In genomic region chr9:125255781-125256391, GRCh38 we compare ENCODE assay signal across 10 cellular contexts. TPM values are rescaled to one million over a fixed set of nuclear protein-coding genes. Genes with fewer than 3 reads are reported as not detected.
DNase-seq lines count a peak whose midpoint lies in the region; ATAC-seq, FAIRE-seq and TF ChIP-seq lines count a peak whose summit lies in the region.
"Had no signal": no experiment of that assay in that cellular context is flagged by ENCODE, and none has a peak within 500 bp of the region (broad histone marks: within the 10 kb centered on the region; RNA-seq: fewer than 3 reads in every experiment).

No MANE protein-coding gene starts in this region.

- H3K27me3 ChIP-seq in DND-41 (ENCODE audit: insufficient read depth, low read length, poor library complexity) (no peaks in the 10 kb centered on the region), left lung (no peaks in the 10 kb centered on the region)

- TF ChIP-seq CTCF in DND-41 (IDR thresholded peaks at IDR 0.05; ENCODE audit: borderline replicate concordance, extremely low read depth, low read length, poor library complexity, severe bottlenecking) (peak; percentile 12), left lung (IDR thresholded peaks at IDR 0.05) (no peak)

- ATAC-seq in DND-41 (ENCODE audit: insufficient read depth, low read depth) (peak; percentile 35; the same call in 1 of the 3 replicates), left lung (peak; percentile 64)

- no peak for FAIRE-seq in H54 (lab: Jason Lieb, UNC)

- intact Hi-C loops in left lung (cut with DNase I): no loop called here

- peaks cover 6% of the 10 kb centered on the region for H3K27me3 Mint-ChIP-seq in T-helper 2 cell treated with Interferon-gamma antibody and Interleukin-4, amounts not matched to agents 5 μg/mL and 100 μg/mL, for 36 hours (ENCODE audit: low read depth)

- no peaks in the 10 kb centered on the region for H4K20me1 ChIP-seq in DND-41 (ENCODE audit: insufficient read depth, low read length)

- H3K27ac ChIP-seq in DND-41 (ENCODE audit: low read length) (no peak overlapping the region), left lung (no peak overlapping the region)
- H3K27ac ChIP-seq: KMS-11 had no signal

- peaks cover 4% of the 10 kb centered on the region for H3K4me1 ChIP-seq in DND-41 (ENCODE audit: insufficient read depth, low read length)
- H3K4me1 ChIP-seq in left lung: peaks cover 0 to 31% of the 10 kb centered on the region in 2 donors

- H3K36me3 ChIP-seq in DND-41 (ENCODE audit: insufficient read depth, low read length): no peaks in the 10 kb centered on the region
- no peaks in the 10 kb centered on the region for H3K36me3 ChIP-seq in left lung

- H3K4me1 Mint-ChIP-seq in T-helper 2 cell treated with Interferon-gamma antibody and Interleukin-4, amounts not matched to agents 5 μg/mL and 100 μg/mL, for 36 hours (ENCODE audit: low read depth): peaks cover 1% of the 10 kb centered on the region

- no peak for TF ChIP-seq POLR2A in H54 (IDR thresholded peaks at IDR 0.05; ENCODE audit: low read depth, low read length)

- no peak overlapping the region for H3K4me3 Mint-ChIP-seq in T-helper 2 cell treated with Interferon-gamma antibody and Interleukin-4, amounts not matched to agents 5 μg/mL and 100 μg/mL, for 36 hours
- H3K4me3 Mint-ChIP-seq: activated B cell treated with CpG ODN at 0.5 μM for 24 hours had no signal

- no peaks in the 10 kb centered on the region for H3K36me3 Mint-ChIP-seq in T-helper 2 cell treated with Interferon-gamma antibody and Interleukin-4, amounts not matched to agents 5 μg/mL and 100 μg/mL, for 36 hours (ENCODE audit: low read depth)

- H3K4me2 ChIP-seq in DND-41 (ENCODE audit: insufficient read depth, low read length): no peak overlapping the region
- H3K4me2 ChIP-seq: KMS-11 had no signal

- H3K4me3 ChIP-seq in DND-41 (ENCODE audit: low read depth in 1 of 2, low read length in 2 of 2) (no peak overlapping the region), left lung (no peak overlapping the region)

- no peaks in the 10 kb centered on the region for H3K9me3 Mint-ChIP-seq in T-helper 2 cell treated with Interferon-gamma antibody and Interleukin-4, amounts not matched to agents 5 μg/mL and 100 μg/mL, for 36 hours
- H3K9me3 Mint-ChIP-seq: activated B cell treated with CpG ODN at 0.5 μM for 24 hours had no signal

- no peak overlapping the region for H3K9ac ChIP-seq in DND-41 (ENCODE audit: low read depth, low read length)
- H3K9ac ChIP-seq: KMS-11 had no signal

- H3K27ac Mint-ChIP-seq in T-helper 2 cell treated with Interferon-gamma antibody and Interleukin-4, amounts not matched to agents 5 μg/mL and 100 μg/mL, for 36 hours: no peak overlapping the region
- H3K27ac Mint-ChIP-seq: activated B cell treated with CpG ODN at 0.5 μM for 24 hours had no signal

- H3K79me2 ChIP-seq in DND-41 (ENCODE audit: insufficient read depth, low read length): no peaks in the 10 kb centered on the region

- H2AFZ ChIP-seq in DND-41 (ENCODE audit: low read depth, low read length): no peak overlapping the region

- DNase-seq in DND-41: no peak
- peak; percentile 39 for DNase-seq in HT-29 (ENCODE audit: low spot score)
- peak; percentile 24 for DNase-seq in UCSD-AML1 (lab: John Stamatoyannopoulos, UW; ENCODE audit: unreplicated experiment)
- no peak for DNase-seq in left lung
- no peak for DNase-seq in stimulated activated CD4-positive, alpha-beta T cell treated with anti-CD3 and anti-CD28 coated beads, Interleukin-4, amount 100 ng/mL, for 24 hours
- no peak for DNase-seq in H54 (ENCODE audit: insufficient read length, low spot score)
- no peak for DNase-seq in T-helper 2 cell treated with Interferon-gamma antibody and Interleukin-4, amounts not matched to agents 5 μg/mL and 100 μg/mL, for 36 hours (ENCODE audit: low spot score)
- DNase-seq: activated B cell treated with CpG ODN at 0.5 μM for 24 hours; effector CD8-positive, alpha-beta T cell had no signal

- no peaks in the 10 kb centered on the region for H3K9me3 ChIP-seq in DND-41 (ENCODE audit: insufficient read depth, low read length, severe bottlenecking)
- H3K9me3 ChIP-seq in left lung: no peaks in the 10 kb centered on the region

RNA-seq across cellular contexts. Expression of gene GAPVD1, which starts 5.7 kb away (rescaled TPM):
- 19.1 and 22.9 TPM in 2 replicates for total RNA-seq in HT-29 (2014; rRNA removed; shearing (Covaris generic))
- total RNA-seq in left lung: 10 to 100 TPM; 55.1 to 63.5 TPM

RNA-seq across cellular contexts. Expression of gene HSPA5, which starts 14.7 kb away (rescaled TPM):
- total RNA-seq in HT-29 (2014; rRNA removed; shearing (Covaris generic)): 46.5 and 48.0 TPM in 2 replicates
- 100 to 1,000 TPM; 340 to 479 TPM for total RNA-seq in left lung

RNA-seq across cellular contexts. Expression of gene RABEPK, which starts 55.5 kb away (rescaled TPM):
- total RNA-seq in HT-29 (2014; rRNA removed; shearing (Covaris generic)): 26.0 and 29.1 TPM in 2 replicates
- total RNA-seq in left lung: 10 to 100 TPM; 13.9 to 18.7 TPM

Comparison
In these comparisons a context has a peak if more than half of its experiments do, and no peak if none do; other contexts are left out.
1. DNase-seq: peak in HT-29 (single experiment) and UCSD-AML1 (single experiment); none in DND-41 (single experiment), left lung (0 of 2), stimulated activated CD4-positive, alpha-beta T cell treated with anti-CD3 and anti-CD28 coated beads, Interleukin-4, amount 100 ng/mL, for 24 hours (single experiment), H54 (single experiment) and T-helper 2 cell treated with Interferon-gamma antibody and Interleukin-4, amounts not matched to agents 5 μg/mL and 100 μg/mL, for 36 hours (single experiment).